Comparison of ENCODE assay signal across 14 cellular contexts in genomic region chr6:127481628-127482027, GRCh38. TPM values are rescaled to one million over a fixed set of nuclear protein-coding genes. Genes with fewer than 3 reads are reported as not detected.
DNase-seq lines count a peak whose midpoint lies in the region; ATAC-seq and TF ChIP-seq lines count a peak whose summit lies in the region.
"Had no signal": no experiment of that assay in that cellular context is flagged by ENCODE, and none has a peak within 500 bp of the region (broad histone marks: within the 10 kb centered on the region; RNA-seq: fewer than 3 reads in every experiment).

No MANE protein-coding gene starts in this region.

- H3K9me3 ChIP-seq in lung (ENCODE audit: control insufficient read depth in 2 of 2, insufficient read depth in 1 of 2, low read length in 1 of 2): no peaks in the 10 kb centered on the region
- H3K9me3 ChIP-seq: heart right ventricle had no signal

- DNase-seq in Daoy (ENCODE audit: low read depth) (peak; percentile 85), NCI-H226 (peak; percentile 78), dermis blood vessel endothelial cell (peak; percentile 66), lung (ENCODE audit: low spot score) (no peak), GM03348 (ENCODE audit: low spot score) (no peak)
- DNase-seq in stimulated activated CD4-positive, alpha-beta T cell treated with anti-CD3 and anti-CD28 coated beads, Interleukin-2, amount 100 ng/mL, for 48 hours: no peak
- DNase-seq: heart right ventricle; OCI-M1; stimulated activated CD4-positive, alpha-beta T cell treated with anti-CD3 and anti-CD28 coated beads, Interleukin-2, amount 100 ng/mL, for 24 hours had no signal

- peaks cover 0 to 2% of the 10 kb centered on the region in 2 donors for H3K36me3 ChIP-seq in lung (ENCODE audit: control insufficient read depth in 2 of 2, insufficient read depth in 2 of 2, low read length in 2 of 2)
- H3K36me3 ChIP-seq: heart right ventricle had no signal

- H3K27me3 ChIP-seq in lung (ENCODE audit: control insufficient read depth, insufficient read depth): no peaks in the 10 kb centered on the region

- H3K4me1 ChIP-seq in lung (ENCODE audit: control insufficient read depth in 2 of 2, insufficient read depth in 2 of 2, low read length in 2 of 2): peaks cover 0 to 1% of the 10 kb centered on the region in 2 donors

- no peak overlapping the region for H3K27ac ChIP-seq in lung (ENCODE audit: low read depth in 1 of 2, low read length in 1 of 2)
- H3K27ac ChIP-seq: heart right ventricle, parathyroid adenoma had no signal

- ATAC-seq in lung (ENCODE audit: insufficient read depth, low FRiP score) (peak; percentile 56), HG03108 (IDR thresholded peaks at IDR 0.05; ENCODE audit: unreplicated experiment) (no peak), HG03095 (IDR thresholded peaks at IDR 0.05; ENCODE audit: unreplicated experiment) (no peak)
- ATAC-seq: heart right ventricle; stimulated activated effector memory CD8-positive, alpha-beta T cell treated with anti-CD3 and anti-CD28 coated beads, Interleukin-12 subunit alpha, Interleukin-12 subunit beta, amount 100 ng/mL, for 72 hours had no signal

- no peak for TF ChIP-seq CTCF in lung (IDR thresholded peaks at IDR 0.05; ENCODE audit: control extremely low read depth, extremely low read depth)

- H3K4me3 ChIP-seq in lung: no peak overlapping the region
- H3K4me3 ChIP-seq: heart right ventricle had no signal

- 67 to 83% methylated on average over 4 of the region's 4 CpGs for WGBS in lung, 2 donors

RNA-seq across cellular contexts. Expression of gene KIAA0408, which starts 22.4 kb away (rescaled TPM):
- total RNA-seq in Daoy (2014; rRNA removed; shearing (Covaris generic)): 1.9 and 5.9 TPM in 2 replicates
- under 0.01 TPM in 1 of 2 replicates, not detected in the other for total RNA-seq in dermis blood vessel endothelial cell
- 10 to 100 TPM; 28.7 to 73.0 TPM for total RNA-seq in lung
- polyA plus RNA-seq in lung: 10 to 100 TPM in 1 of 2 donors, 1 to 10 TPM in 1; 2.9 to 13.0 TPM
- total RNA-seq: dermis microvascular lymphatic vessel endothelial cell had no signal

Comparison
In these comparisons a context has a peak if more than half of its experiments do, and no peak if none do; other contexts are left out.
1. DNase-seq: peak in Daoy (single experiment), NCI-H226 (single experiment) and dermis blood vessel endothelial cell (single experiment); none in lung (single experiment), GM03348 (single experiment) and stimulated activated CD4-positive, alpha-beta T cell treated with anti-CD3 and anti-CD28 coated beads, Interleukin-2, amount 100 ng/mL, for 48 hours (0 of 2).